29 cellular contexts compared by ENCODE assay signal in genomic region chr14:45705954-45706353, GRCh38.
"Had no signal": no experiment of that assay in that cellular context is flagged by ENCODE, and none has a peak within 500 bp of the region (broad histone marks: within the 10 kb centered on the region; RNA-seq: fewer than 3 reads in every experiment).

No MANE protein-coding gene starts in this region.

- H3K4me3 ChIP-seq: ascending aorta, body of pancreas had no signal

- H3K27me3 ChIP-seq: ascending aorta, body of pancreas had no signal

- ATAC-seq: activated naive CD4-positive, alpha-beta T cell treated with anti-CD3 and anti-CD28 coated beads, Interleukin-2, amount 50 U/mL, for 72 hours; activated naive CD8-positive, alpha-beta T cell treated with anti-CD3 and anti-CD28 coated beads, Interleukin-2, amount 50 U/mL, for 24 hours; activated T-cell treated with anti-CD3 and anti-CD28 coated beads, Interleukin-2, amount 50 U/mL, for 4 hours; body of pancreas; T-cell had no signal

- H3K9me3 ChIP-seq: ascending aorta, body of pancreas had no signal

- DNase-seq: activated B cell treated with CpG ODN at 0.5 μM for 24 hours; activated CD4-positive, alpha-beta memory T cell treated with anti-CD3 and anti-CD28 coated beads for 36 hours; activated CD4-positive, alpha-beta T cell treated with anti-CD3 and anti-CD28 coated beads for 1 hour; activated CD4-positive, alpha-beta T cell treated with anti-CD3 and anti-CD28 coated beads, Interleukin-2, amount 10 ng/mL, durations not matched to agents 7 days and 5 days; activated CD8-positive, alpha-beta memory T cell treated with anti-CD3 and anti-CD28 coated beads for 24 hours; activated effector memory CD4-positive, alpha-beta T cell treated with anti-CD3 and anti-CD28 coated beads, Interleukin-2, amount 50 U/mL, for 16 hours; activated naive CD4-positive, alpha-beta T cell treated with Interleukin-2 at 50 U/mL for 16 hours; activated naive CD8-positive, alpha-beta T cell treated with anti-CD3 and anti-CD28 coated beads, Interleukin-2, amount 50 U/mL, for 24 hours; activated T-cell treated with anti-CD3 and anti-CD28 coated beads, Interleukin-2, amount 50 U/mL, for 4 hours; amniotic stem cell; body of pancreas; central memory CD4-positive, alpha-beta T cell; MM.1S; NCI-H1105; NCI-H1436; NCI-H187 treated with DMSO at 0.1 percent for 48 hours; NCI-H2081 treated with DMSO at 0.1 percent for 48 hours; NCI-H2171 treated with DMSO at 0.1 percent for 48 hours; NCI-H226; NCI-H774; SHP77; T-cell; T-helper 2 cell; T1000 had no signal

- H3K4me1 ChIP-seq: ascending aorta, body of pancreas had no signal

- H3K27ac ChIP-seq: ascending aorta, body of pancreas had no signal

- H3K36me3 ChIP-seq: ascending aorta had no signal

- FAIRE-seq: bronchial epithelial cell, RCC 7860, TTC549 had no signal
